Comparison of ENCODE assay signal across 19 cellular contexts in the genomic region with DNA sequence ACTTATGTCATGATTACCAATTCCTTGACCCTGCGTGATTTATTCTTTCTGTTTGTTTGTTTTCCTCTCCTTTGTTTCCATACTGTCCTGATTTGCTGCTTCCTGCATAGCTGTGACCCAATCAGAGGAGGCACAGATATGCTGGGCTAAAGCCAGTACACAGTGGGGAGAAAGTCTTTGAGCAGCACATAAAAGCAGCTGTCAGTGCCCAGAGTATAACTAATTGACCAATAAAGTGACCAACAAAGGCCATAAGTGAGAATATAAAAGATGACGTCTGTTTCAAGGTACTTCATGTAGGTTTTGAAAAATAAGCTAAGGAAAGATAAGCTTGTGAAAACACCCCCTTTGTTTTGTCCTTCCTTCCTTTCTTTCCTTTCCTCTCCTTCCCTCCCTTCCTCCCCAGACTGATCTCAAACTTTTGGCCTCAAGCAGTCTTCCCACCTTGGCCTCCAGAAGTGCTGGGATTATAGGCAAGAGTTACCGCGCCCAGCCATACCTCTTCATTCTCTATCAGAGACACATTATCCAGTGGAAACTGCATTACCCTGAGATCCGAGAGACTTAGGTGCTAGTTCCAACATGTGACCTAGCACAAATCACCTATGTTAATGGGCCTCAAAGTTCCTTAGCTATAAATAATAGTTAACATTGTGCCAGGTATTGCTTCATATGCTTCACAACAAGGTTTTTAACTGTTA. TPM values are rescaled to one million over a fixed set of nuclear protein-coding genes. Genes with fewer than 3 reads are reported as not detected.
A peak's percentile ranks its signal among the peaks of the same experiment; 100 is the strongest.
DNase-seq lines count a peak whose midpoint lies in the region; ATAC-seq and TF ChIP-seq lines count a peak whose summit lies in the region.
"Had no signal": no experiment of that assay in that cellular context is flagged by ENCODE, and none has a peak within 500 bp of the region (broad histone marks: within the 10 kb centered on the region; RNA-seq: fewer than 3 reads in every experiment).

No MANE protein-coding gene starts in this region.

- H3K27me3 Mint-ChIP-seq in endodermal cell (ENCODE audit: insufficient read depth): no peaks in the 10 kb centered on the region
- no peaks in the 10 kb centered on the region for H3K27me3 Mint-ChIP-seq in Caco-2 (ENCODE audit: insufficient read depth, unreplicated experiment)
- H3K27me3 Mint-ChIP-seq: IgD-negative memory B cell, T-helper 17 cell had no signal

- peaks cover 21% of the 10 kb centered on the region for H3K36me3 Mint-ChIP-seq in endodermal cell (ENCODE audit: low read depth)
- peaks cover 5% of the 10 kb centered on the region for H3K36me3 Mint-ChIP-seq in Caco-2 (ENCODE audit: insufficient read depth, unreplicated experiment)

- H3K4me2 ChIP-seq in PC-9: no peak overlapping the region

- no peak overlapping the region for H3K4me3 Mint-ChIP-seq in endodermal cell
- H3K4me3 Mint-ChIP-seq in Caco-2 (ENCODE audit: unreplicated experiment): no peak overlapping the region
- H3K4me3 Mint-ChIP-seq: activated T-cell treated with anti-CD3 and anti-CD28 coated beads, Interleukin-2, amount 50 U/mL, for 4 hours; IgD-negative memory B cell; stimulated activated effector memory CD8-positive, alpha-beta T cell treated with anti-CD3 and anti-CD28 coated beads, Interleukin-12 subunit alpha, Interleukin-12 subunit beta, amount 100 ng/mL, for 72 hours; T-helper 17 cell had no signal

- WGBS in endodermal cell (ENCODE audit: insufficient coverage in 1 of 2, insufficient read length in 1 of 2), 2 experiments: 88 to 93% methylated on average over 2 to 5 of the region's 5 CpGs
- 61 to 73% (median 65%) methylated on average over 5 of the region's 5 CpGs for WGBS in psoas muscle, 3 donors

- no peaks in the 10 kb centered on the region for H3K79me2 ChIP-seq in PC-9 (ENCODE audit: low read depth)

- no peaks in the 10 kb centered on the region for H3K27me3 ChIP-seq in HAP-1 (ENCODE audit: low read depth)
- no peaks in the 10 kb centered on the region for H3K27me3 ChIP-seq in PC-9 (ENCODE audit: insufficient read depth, low read depth)
- H3K27me3 ChIP-seq in endodermal cell (ENCODE audit: control insufficient read depth, insufficient read depth, low read length, poor library complexity, severe bottlenecking): no peaks in the 10 kb centered on the region
- no peaks in the 10 kb centered on the region for H3K27me3 ChIP-seq in psoas muscle (ENCODE audit: insufficient read depth in 3 of 3, low read length in 2 of 3)
- H3K27me3 ChIP-seq in Caco-2 (replicated peaks; ENCODE audit: control insufficient read depth, insufficient read depth, low read length): no peaks in the 10 kb centered on the region

- ATAC-seq in psoas muscle: peak in 2 of 4 donors; percentile 49 to 50
- ATAC-seq: activated T-cell treated with anti-CD3 and anti-CD28 coated beads, Interleukin-2, amount 50 U/mL, for 4 hours; sciatic nerve; stimulated activated effector memory CD8-positive, alpha-beta T cell treated with anti-CD3 and anti-CD28 coated beads, Interleukin-12 subunit alpha, Interleukin-12 subunit beta, amount 100 ng/mL, for 72 hours; T-helper 17 cell had no signal

- CTCF ChIA-PET in PC-9 (lab: Charles Lee): no interaction called here
- CTCF ChIA-PET in Caco-2 (lab: Charles Lee): no interaction called here

- in situ Hi-C loops in HAP-1 (cut with MboI; ENCODE audit: low sequenced_read_pairs): no loop called here

- TF ChIP-seq CTCF in PC-9 (conservative IDR thresholded peaks at IDR 0.05) (no peak), endodermal cell (conservative IDR thresholded peaks at IDR 0.05) (no peak), psoas muscle (IDR thresholded peaks at IDR 0.05) (no peak), Caco-2 (IDR thresholded peaks at IDR 0.05; ENCODE audit: insufficient read depth in 1 of 2, low read depth in 1 of 2, low read length in 1 of 2, severe bottlenecking in 1 of 2, unreplicated experiment in 1 of 2) (no peak)

- H3K9me3 Mint-ChIP-seq in endodermal cell (no peaks in the 10 kb centered on the region), Caco-2 (ENCODE audit: unreplicated experiment) (no peaks in the 10 kb centered on the region)
- H3K9me3 Mint-ChIP-seq: activated T-cell treated with anti-CD3 and anti-CD28 coated beads, Interleukin-2, amount 50 U/mL, for 4 hours; IgD-negative memory B cell; stimulated activated effector memory CD8-positive, alpha-beta T cell treated with anti-CD3 and anti-CD28 coated beads, Interleukin-12 subunit alpha, Interleukin-12 subunit beta, amount 100 ng/mL, for 72 hours had no signal

- no peaks in the 10 kb centered on the region for H3K9me3 ChIP-seq in HAP-1
- H3K9me3 ChIP-seq in PC-9 (ENCODE audit: insufficient read depth, low read depth): no peaks in the 10 kb centered on the region; the same call in 1 of the 2 replicates
- no peaks in the 10 kb centered on the region for H3K9me3 ChIP-seq in endodermal cell (ENCODE audit: control insufficient read depth, low read length)
- no peaks in the 10 kb centered on the region for H3K9me3 ChIP-seq in psoas muscle
- H3K9me3 ChIP-seq in Caco-2: no peaks in the 10 kb centered on the region

- H3K27ac ChIP-seq in PC-9 (peak overlapping the region; percentile 84; the same call in 1 of the 2 replicates), endodermal cell (ENCODE audit: low read depth, low read length) (no peak overlapping the region), psoas muscle (peak overlapping the region; percentile 46)

- no peak overlapping the region for H3K9ac ChIP-seq in endodermal cell (ENCODE audit: extremely low read depth, low read length, poor library complexity, severe bottlenecking)

- BruUV-seq in PC-9 (replicated peaks; lab: Mats Ljungman, UMichigan): no TSS peak
- BruUV-seq in Caco-2 (replicated peaks; lab: Mats Ljungman, UMichigan): no TSS peak

- peak overlapping the region; percentile 7 for H3K27ac Mint-ChIP-seq in endodermal cell
- no peak overlapping the region for H3K27ac Mint-ChIP-seq in Caco-2 (ENCODE audit: unreplicated experiment)
- H3K27ac Mint-ChIP-seq: IgD-negative memory B cell; stimulated activated effector memory CD8-positive, alpha-beta T cell treated with anti-CD3 and anti-CD28 coated beads, Interleukin-12 subunit alpha, Interleukin-12 subunit beta, amount 100 ng/mL, for 72 hours; T-helper 17 cell had no signal

- DNase-seq in HAP-1 (ENCODE audit: low spot score in 2 of 2): peak; percentile 26 to 47
- no peak for DNase-seq in PC-9
- DNase-seq in endodermal cell: no peak
- no peak for DNase-seq in psoas muscle
- no peak for DNase-seq in UCSD-AML1 (lab: John Stamatoyannopoulos, UW; ENCODE audit: unreplicated experiment)
- no peak for DNase-seq in Caco-2
- DNase-seq in SW480 (ENCODE audit: low spot score): no peak
- DNase-seq: activated CD4-positive, alpha-beta T cell treated with anti-CD3 and anti-CD28 coated beads for 4 hours; activated T-cell treated with anti-CD3 and anti-CD28 coated beads, Interleukin-2, amount 50 U/mL, for 4 hours; C1 segment of cervical spinal cord; effector memory CD4-positive, alpha-beta T cell; islet precursor cell; NCI-H1417 treated with DMSO at 0.1 percent for 48 hours; NCI-H510A treated with DMSO at 0.1 percent for 48 hours; stimulated activated CD4-positive, alpha-beta T cell treated with anti-CD3 and anti-CD28 coated beads, Interleukin-4, amount 100 ng/mL, for 4 hours; T-helper 17 cell had no signal

- H4K20me1 ChIP-seq in PC-9 (ENCODE audit: insufficient read depth): no peaks in the 10 kb centered on the region

- intact Hi-C loops in PC-9 (cut with micrococcal nuclease; ENCODE audit: unreplicated experiment) (no loop called here), psoas muscle (cut with DNase I) (loop anchor here in 1 of 2 donors (10.0 kb wide), 1 partner anchor 402 kb away; no protein-coding TSS in a partner anchor), Caco-2 (cut with micrococcal nuclease; ENCODE audit: unreplicated experiment) (no loop called here)

- H3K36me3 ChIP-seq in HAP-1 (replicated peaks) (no peaks in the 10 kb centered on the region; the same call in none of the 2 replicates), PC-9 (ENCODE audit: low read depth) (peaks cover 20% of the 10 kb centered on the region), endodermal cell (ENCODE audit: control insufficient read depth, insufficient read depth, low read length) (peaks cover 32% of the 10 kb centered on the region), psoas muscle (ENCODE audit: insufficient read depth in 1 of 2, low read depth in 1 of 2) (peaks cover 2 to 70% of the 10 kb centered on the region in 2 donors), Caco-2 (ENCODE audit: control insufficient read depth, insufficient read depth, low read length) (no peaks in the 10 kb centered on the region)

- peaks cover 8% of the 10 kb centered on the region for H3K4me1 Mint-ChIP-seq in endodermal cell
- H3K4me1 Mint-ChIP-seq in Caco-2 (ENCODE audit: low read depth, unreplicated experiment): no peaks in the 10 kb centered on the region
- H3K4me1 Mint-ChIP-seq: IgD-negative memory B cell; stimulated activated effector memory CD8-positive, alpha-beta T cell treated with anti-CD3 and anti-CD28 coated beads, Interleukin-12 subunit alpha, Interleukin-12 subunit beta, amount 100 ng/mL, for 72 hours; T-helper 17 cell had no signal

- H3K4me3 ChIP-seq in HAP-1 (no peak overlapping the region), PC-9 (no peak overlapping the region), endodermal cell (ENCODE audit: low read length) (no peak overlapping the region), psoas muscle (no peak overlapping the region), Caco-2 (ENCODE audit: low read depth, low read length) (no peak overlapping the region)

- H2AFZ ChIP-seq in PC-9: no peak overlapping the region

- POLR2A ChIA-PET in PC-9 (lab: Charles Lee; ENCODE audit: unreplicated experiment) (interaction anchor here (0.6 kb wide), 1 partner anchor 284 kb away, joined by 4 read pairs; no protein-coding TSS in a partner anchor), Caco-2 (lab: Charles Lee) (interaction anchor here (0.9 kb wide), 1 partner anchor 33 kb away, joined by 3 read pairs; a partner anchor contains a TSS)

- H3K9me2 ChIP-seq in PC-9 (ENCODE audit: insufficient read depth): no peaks in the 10 kb centered on the region

- peaks cover 8% of the 10 kb centered on the region for H3K4me1 ChIP-seq in HAP-1
- H3K4me1 ChIP-seq in PC-9 (replicated peaks; ENCODE audit: insufficient read depth): peaks cover 39% of the 10 kb centered on the region
- H3K4me1 ChIP-seq in endodermal cell (ENCODE audit: control insufficient read depth, insufficient read depth, low read length): no peaks in the 10 kb centered on the region
- H3K4me1 ChIP-seq in psoas muscle: peaks cover 16% of the 10 kb centered on the region
- H3K4me1 ChIP-seq in Caco-2: peaks cover 3% of the 10 kb centered on the region

- H3F3A ChIP-seq in PC-9 (ENCODE audit: insufficient read depth, low read depth): peaks cover 36% of the 10 kb centered on the region

RNA-seq across cellular contexts. Expression of a gene that starts 17.0 kb away (rescaled TPM):
- total RNA-seq in PC-9 (2021) (45.5 and 58.3 TPM in 2 replicates), endodermal cell (10 to 100 TPM; 39.5 to 46.0 TPM), psoas muscle (10 to 100 TPM; 48.5 to 72.6 (median 58.0) TPM), Caco-2 (2022) (30.4 and 35.3 TPM in 2 replicates)
- polyA plus RNA-seq in endodermal cell (2013, experiment 1 of 2): 31.8 TPM
- 38.3 TPM for polyA plus RNA-seq in endodermal cell (2013, experiment 2 of 2)
- 10 to 100 TPM; 37.4 to 54.8 (median 50.5) TPM for polyA plus RNA-seq in psoas muscle

RNA-seq across cellular contexts. Expression of a gene that starts 33.3 kb away (rescaled TPM):
- 22.0 and 25.2 TPM in 2 replicates for total RNA-seq in PC-9 (2021)
- total RNA-seq in endodermal cell: 10 to 100 TPM; 13.2 to 18.0 TPM
- polyA plus RNA-seq in endodermal cell (2013, experiment 1 of 2): 16.8 TPM
- polyA plus RNA-seq in endodermal cell (2013, experiment 2 of 2): 14.1 TPM
- 1 to 10 TPM; 3.3 to 4.9 (median 4.3) TPM for total RNA-seq in psoas muscle
- polyA plus RNA-seq in psoas muscle: 1 to 10 TPM; 1.6 to 4.3 (median 2.0) TPM
- total RNA-seq in Caco-2 (2022): 17.5 and 19.3 TPM in 2 replicates

RNA-seq across cellular contexts. Expression of a gene that starts 33.3 kb away (rescaled TPM):
- 32.3 and 43.5 TPM in 2 replicates for total RNA-seq in PC-9 (2021)
- 10 to 100 TPM; 25.5 to 34.7 TPM for total RNA-seq in endodermal cell
- 29.6 TPM for polyA plus RNA-seq in endodermal cell (2013, experiment 1 of 2)
- 25.3 TPM for polyA plus RNA-seq in endodermal cell (2013, experiment 2 of 2)
- total RNA-seq in psoas muscle: 10 to 100 TPM; 18.8 to 35.1 (median 20.5) TPM
- polyA plus RNA-seq in psoas muscle: 10 to 100 TPM in 1 of 3 donors, 1 to 10 TPM in 2; 4.8 to 13.5 (median 6.5) TPM
- total RNA-seq in Caco-2 (2022): 43.9 and 45.5 TPM in 2 replicates

Comparison
In these comparisons a context has a peak if more than half of its experiments do, and no peak if none do; other contexts are left out.
1. DNase-seq: peak in HAP-1 (2 of 2); none in PC-9 (0 of 2), endodermal cell (single experiment), psoas muscle (0 of 2), UCSD-AML1 (single experiment), Caco-2 (0 of 2) and SW480 (single experiment).